ENCODE assay signal across 6 cellular contexts in genomic region chr14:24243336-24243836, GRCh38. TPM values are rescaled to one million over a fixed set of nuclear protein-coding genes. Genes with fewer than 3 reads are reported as not detected.
DNase-seq lines count a peak whose midpoint lies in the region; ATAC-seq, FAIRE-seq and TF ChIP-seq lines count a peak whose summit lies in the region.

No MANE protein-coding gene starts in this region.

- H3K4me2 ChIP-seq in HepG2 (ENCODE audit: low read depth, low read length): peak overlapping the region; percentile 87

- H3K9ac ChIP-seq in HUES6 (ENCODE audit: low read length) (peak overlapping the region; percentile 80), HepG2 (ENCODE audit: insufficient read depth, low read depth, low read length) (peak overlapping the region; percentile 77)

- H3K9me3 ChIP-seq in HUES6 (ENCODE audit: control insufficient read depth, insufficient read depth, low read depth, low read length) (no peaks in the 10 kb centered on the region), HepG2 (ENCODE audit: low read length) (no peaks in the 10 kb centered on the region)

- H4K20me1 ChIP-seq in HepG2 (ENCODE audit: insufficient read depth, low read length): 0 out of 2 replicates have a peak, but pooled peaks cover 3% of the 10 kb centered on the region

- CTCF ChIA-PET in WTC11 (lab: Charles Lee): interaction anchor here (0.6 to 5.1 kb wide), 28 partner anchors 8 to 1286 kb away, joined by 3 to 165 read pairs (median 10); partner anchors contain the start of genes ADCY4, CBLN3, CHMP4A and CIDEB
- CTCF ChIA-PET in HepG2 (lab: Yijun Ruan, JAX; ENCODE audit: low intra/inter-chr PET ratio, low total read pairs): interaction anchor here (1.3 to 5.4 kb wide), 9 partner anchors 9 to 188 kb away, joined by 3 to 217 read pairs (median 7); partner anchors contain the start of genes CIDEB, DHRS1, MDP1 and NOP9

- H2AFZ ChIP-seq in HepG2 (ENCODE audit: low read length): peak overlapping the region; percentile 58

- TF ChIP-seq CTCF in WTC11 (IDR thresholded peaks at IDR 0.05) (no peak), HepG2 (CRISPR knock-in tag; IDR thresholded peaks at IDR 0.05) (no peak)

- H3K4me1 ChIP-seq in HUES6 (ENCODE audit: control insufficient read depth, insufficient read depth, low read length) (peaks cover 10% of the 10 kb centered on the region), HepG2 (ENCODE audit: insufficient read depth, low read length) (peaks cover 47% of the 10 kb centered on the region)

- H3K4me3 ChIP-seq in HUES6 (ENCODE audit: low read depth, low read length): peak overlapping the region; percentile 92
- H3K4me3 ChIP-seq in HepG2 (replicated peaks in 1 of 3; ENCODE audit: insufficient read depth in 1 of 3, low read depth in 2 of 3, low read length in 3 of 3): peak overlapping the region; percentile 47 to 81 (median 71)

- H3K36me3 ChIP-seq in HUES6 (ENCODE audit: control insufficient read depth, insufficient read depth, low read length) (peaks cover 28% of the 10 kb centered on the region), HepG2 (replicated peaks in 1 of 2; ENCODE audit: control insufficient read depth in 1 of 2, insufficient read depth in 2 of 2, low read length in 2 of 2) (peaks cover 18 to 28% of the 10 kb centered on the region in 2 experiments)

- H3K27me3 ChIP-seq in HUES6 (ENCODE audit: control insufficient read depth, insufficient read depth, low read length) (no peaks in the 10 kb centered on the region), HepG2 (ENCODE audit: control insufficient read depth in 1 of 2, insufficient read depth in 2 of 2, low read length in 2 of 2) (no peaks in the 10 kb centered on the region; a peak in 1 of 5 replicates)

- TF ChIP-seq EP300 in HepG2 (IDR thresholded peaks at IDR 0.05; ENCODE audit: low read depth in 2 of 2, low read length in 2 of 2) (no peak), HepG2 (CRISPR knock-in tag; IDR thresholded peaks at IDR 0.05; ENCODE audit: borderline replicate concordance) (no peak)

- H3K27ac Mint-ChIP-seq in WTC11: peak overlapping the region; percentile 97

- peaks cover 23% of the 10 kb centered on the region for H3K36me3 Mint-ChIP-seq in WTC11

- no peaks in the 10 kb centered on the region for H3K9me3 Mint-ChIP-seq in WTC11

- in situ Hi-C loops in HepG2 (cut with HindIII; ENCODE audit: extremely low pct_ligation_motif_present, low pct_unique_long_range_greater_than_20kb): loop anchor here (5.0 to 10.0 kb wide), 2 partner anchors 54 to 191 kb away; partner anchors contain the start of genes DHRS1 and NOP9

- no TSS peak for BruUV-seq in HepG2 (replicated peaks; lab: Mats Ljungman, UMichigan)

- ATAC-seq in WTC11 (no peak; the same call in 1 of the 2 replicates), HepG2 (peak; percentile 12), GM21786 (IDR thresholded peaks at IDR 0.05; ENCODE audit: unreplicated experiment) (no peak), GM19324 (IDR thresholded peaks at IDR 0.05; ENCODE audit: low FRiP score, unreplicated experiment) (no peak)

- peaks cover 11% of the 10 kb centered on the region for H3K79me2 ChIP-seq in HepG2 (ENCODE audit: insufficient read depth, low read length)

- H3K27me3 Mint-ChIP-seq in WTC11 (ENCODE audit: low read depth): peaks cover 23% of the 10 kb centered on the region

- DNase-seq in WTC11 (ENCODE audit: low spot score) (no peak), HepG2 (ENCODE audit: low spot score) (peak; percentile 72), HT-29 (ENCODE audit: low spot score) (no peak)

- POLR2A ChIA-PET in WTC11 (lab: Charles Lee) (interaction anchor here (0.6 to 2.2 kb wide), 10 partner anchors 28 to 188 kb away, joined by 3 to 21 read pairs (median 8); partner anchors contain the start of genes CHMP4A, DHRS1, IPO4 and LTB4R), HepG2 (lab: Yijun Ruan, JAX) (interaction anchor here (0.7 to 18.0 kb wide), 42 partner anchors 9 to 937 kb away, joined by 3 to 850 read pairs (median 20); partner anchors contain the start of genes BCL2L2, CBLN3, CHMP4A and CIDEB)

- intact Hi-C loops in HepG2 (cut with micrococcal nuclease; ENCODE audit: unreplicated experiment): loop anchor here (1.0 to 2.0 kb wide), 5 partner anchors 28 to 187 kb away; partner anchors contain the start of genes IPO4 and RABGGTA

- H3K27ac ChIP-seq in HUES6 (ENCODE audit: low read depth, low read length): peak overlapping the region; percentile 95; the same call in 1 of the 2 replicates
- H3K27ac ChIP-seq in HepG2 (ENCODE audit: extremely low read length, insufficient read depth, low read length): peak overlapping the region; percentile 91

- no peak for TF ChIP-seq RAD21 in HepG2 (CRISPR knock-in tag; IDR thresholded peaks at IDR 0.05)

- WGBS in HepG2 (ENCODE audit: low lambda C conversion rate): 29% methylated on average over 10 of the region's 10 CpGs

- TF ChIP-seq POLR2A in HepG2 (IDR thresholded peaks at IDR 0.05; ENCODE audit: insufficient read depth in 1 of 2, low read depth in 2 of 2, low read length in 2 of 2): no peak

- peak; percentile 15 for FAIRE-seq in HepG2 (lab: Jason Lieb, UNC)

- H3K4me1 Mint-ChIP-seq in WTC11: peaks cover 13% of the 10 kb centered on the region

- H3K4me3 Mint-ChIP-seq in WTC11: peak overlapping the region; percentile 93

RNA-seq across cellular contexts. Expression of gene TINF2, which starts 1.0 kb away (rescaled TPM):
- total RNA-seq in WTC11 (2021) (32.2 to 39.8 TPM (median 35.7 TPM) in 3 replicates), HepG2 (2016; rRNA removed; fragmentation: Illumina TruSeq; extraction: Trizol) (73.5 and 73.7 TPM in 2 replicates)
- 13.7 and 18.4 TPM in 2 replicates for total RNA-seq in HepG2 (2016; cell fraction: cytosol; rRNA removed; fragmentation: Illumina TruSeq; extraction: Trizol; ENCODE audit: low read depth)
- 68.8 and 73.9 TPM in 2 replicates for total RNA-seq in HepG2 (2016; cell fraction: insoluble cytoplasmic fraction; rRNA removed; fragmentation: Illumina TruSeq; extraction: Trizol)
- 41.9 and 48.5 TPM in 2 replicates for total RNA-seq in HepG2 (2016; cell fraction: membrane; rRNA removed; fragmentation: Illumina TruSeq; extraction: Trizol)
- 48.8 and 53.9 TPM in 2 replicates for total RNA-seq in HepG2 (2016; cell fraction: nucleus; rRNA removed; fragmentation: Illumina TruSeq; extraction: Trizol)
- 52.0 and 59.8 TPM in 2 replicates for polyA plus RNA-seq in HepG2 (2011; rRNA removed)
- 32.2 and 34.7 TPM in 2 replicates for polyA plus RNA-seq in HepG2 (2011; cell fraction: cytosol; rRNA removed)
- 73.2 and 83.2 TPM in 2 replicates for polyA plus RNA-seq in HepG2 (2011; cell fraction: nucleus; rRNA removed)
- polyA plus RNA-seq in HepG2 (2012): 36.1 and 60.0 TPM in 2 replicates
- polyA plus RNA-seq in HepG2 (2016; cell fraction: cytosol; fragmentation: Illumina TruSeq; extraction: Trizol; ENCODE audit: low read depth): 10.3 and 11.1 TPM in 2 replicates
- 65.8 and 69.3 TPM in 2 replicates for polyA plus RNA-seq in HepG2 (2016; cell fraction: insoluble cytoplasmic fraction; fragmentation: Illumina TruSeq; extraction: Trizol; ENCODE audit: low read depth)
- 26.7 and 30.0 TPM in 2 replicates for polyA plus RNA-seq in HepG2 (2016; cell fraction: membrane; fragmentation: Illumina TruSeq; extraction: Trizol; ENCODE audit: low read depth)
- polyA plus RNA-seq in HepG2 (2016; cell fraction: nucleus; fragmentation: Illumina TruSeq; extraction: Trizol; ENCODE audit: insufficient read depth, low read depth): 53.3 and 55.1 TPM in 2 replicates
- polyA minus RNA-seq in HepG2 (2011; rRNA and poly(A)+ RNA removed; ENCODE audit: low replicate concordance): 36.9 and 44.7 TPM in 2 replicates
- 25.1 and 30.9 TPM in 2 replicates for polyA minus RNA-seq in HepG2 (2011; cell fraction: cytosol; rRNA and poly(A)+ RNA removed)
- polyA minus RNA-seq in HepG2 (2011; cell fraction: nucleus; rRNA and poly(A)+ RNA removed): 82.3 and 93.4 TPM in 2 replicates
- 29.1 and 35.9 TPM in 2 replicates for total RNA-seq in HT-29 (2014; rRNA removed; shearing (Covaris generic))

RNA-seq across cellular contexts. Expression of gene GMPR2, which starts 10.7 kb away (rescaled TPM):
- 74.2 to 82.3 TPM (median 78.4 TPM) in 3 replicates for total RNA-seq in WTC11 (2021)
- total RNA-seq in HepG2 (2016; rRNA removed; fragmentation: Illumina TruSeq; extraction: Trizol): 273 and 345 TPM in 2 replicates
- 151 and 152 TPM in 2 replicates for total RNA-seq in HepG2 (2016; cell fraction: cytosol; rRNA removed; fragmentation: Illumina TruSeq; extraction: Trizol; ENCODE audit: low read depth)
- 269 and 346 TPM in 2 replicates for total RNA-seq in HepG2 (2016; cell fraction: insoluble cytoplasmic fraction; rRNA removed; fragmentation: Illumina TruSeq; extraction: Trizol)
- 294 and 315 TPM in 2 replicates for total RNA-seq in HepG2 (2016; cell fraction: membrane; rRNA removed; fragmentation: Illumina TruSeq; extraction: Trizol)
- 141 and 150 TPM in 2 replicates for total RNA-seq in HepG2 (2016; cell fraction: nucleus; rRNA removed; fragmentation: Illumina TruSeq; extraction: Trizol)
- polyA plus RNA-seq in HepG2 (2011; rRNA removed): 185 and 210 TPM in 2 replicates
- polyA plus RNA-seq in HepG2 (2011; cell fraction: cytosol; rRNA removed): 161 and 177 TPM in 2 replicates
- 147 and 170 TPM in 2 replicates for polyA plus RNA-seq in HepG2 (2011; cell fraction: nucleus; rRNA removed)
- polyA plus RNA-seq in HepG2 (2012): 162 and 212 TPM in 2 replicates
- 118 and 119 TPM in 2 replicates for polyA plus RNA-seq in HepG2 (2016; cell fraction: cytosol; fragmentation: Illumina TruSeq; extraction: Trizol; ENCODE audit: low read depth)
- 260 and 276 TPM in 2 replicates for polyA plus RNA-seq in HepG2 (2016; cell fraction: insoluble cytoplasmic fraction; fragmentation: Illumina TruSeq; extraction: Trizol; ENCODE audit: low read depth)
- 194 and 205 TPM in 2 replicates for polyA plus RNA-seq in HepG2 (2016; cell fraction: membrane; fragmentation: Illumina TruSeq; extraction: Trizol; ENCODE audit: low read depth)
- polyA plus RNA-seq in HepG2 (2016; cell fraction: nucleus; fragmentation: Illumina TruSeq; extraction: Trizol; ENCODE audit: insufficient read depth, low read depth): 151 and 154 TPM in 2 replicates
- polyA minus RNA-seq in HepG2 (2011; rRNA and poly(A)+ RNA removed; ENCODE audit: low replicate concordance): 58.4 and 179 TPM in 2 replicates
- 65.5 and 85.5 TPM in 2 replicates for polyA minus RNA-seq in HepG2 (2011; cell fraction: cytosol; rRNA and poly(A)+ RNA removed)
- 138 and 175 TPM in 2 replicates for polyA minus RNA-seq in HepG2 (2011; cell fraction: nucleus; rRNA and poly(A)+ RNA removed)
- total RNA-seq in HT-29 (2014; rRNA removed; shearing (Covaris generic)): 37.3 and 40.6 TPM in 2 replicates

RNA-seq across cellular contexts. Expression of gene NEDD8, which starts 11.2 kb away (rescaled TPM):
- total RNA-seq in WTC11 (2021) (218 to 233 TPM (median 221 TPM) in 3 replicates), HepG2 (2016; rRNA removed; fragmentation: Illumina TruSeq; extraction: Trizol) (713 and 818 TPM in 2 replicates)
- 394 and 546 TPM in 2 replicates for total RNA-seq in HepG2 (2016; cell fraction: cytosol; rRNA removed; fragmentation: Illumina TruSeq; extraction: Trizol; ENCODE audit: low read depth)
- total RNA-seq in HepG2 (2016; cell fraction: insoluble cytoplasmic fraction; rRNA removed; fragmentation: Illumina TruSeq; extraction: Trizol): 727 and 841 TPM in 2 replicates
- 518 and 609 TPM in 2 replicates for total RNA-seq in HepG2 (2016; cell fraction: membrane; rRNA removed; fragmentation: Illumina TruSeq; extraction: Trizol)
- 243 and 273 TPM in 2 replicates for total RNA-seq in HepG2 (2016; cell fraction: nucleus; rRNA removed; fragmentation: Illumina TruSeq; extraction: Trizol)
- 473 and 535 TPM in 2 replicates for polyA plus RNA-seq in HepG2 (2011; rRNA removed)
- 355 and 455 TPM in 2 replicates for polyA plus RNA-seq in HepG2 (2011; cell fraction: cytosol; rRNA removed)
- polyA plus RNA-seq in HepG2 (2011; cell fraction: nucleus; rRNA removed): 126 and 158 TPM in 2 replicates
- polyA plus RNA-seq in HepG2 (2012): 433 and 508 TPM in 2 replicates
- polyA plus RNA-seq in HepG2 (2016; cell fraction: cytosol; fragmentation: Illumina TruSeq; extraction: Trizol; ENCODE audit: low read depth): 449 and 646 TPM in 2 replicates
- 889 and 948 TPM in 2 replicates for polyA plus RNA-seq in HepG2 (2016; cell fraction: insoluble cytoplasmic fraction; fragmentation: Illumina TruSeq; extraction: Trizol; ENCODE audit: low read depth)
- 521 and 635 TPM in 2 replicates for polyA plus RNA-seq in HepG2 (2016; cell fraction: membrane; fragmentation: Illumina TruSeq; extraction: Trizol; ENCODE audit: low read depth)
- polyA plus RNA-seq in HepG2 (2016; cell fraction: nucleus; fragmentation: Illumina TruSeq; extraction: Trizol; ENCODE audit: insufficient read depth, low read depth): 510 and 513 TPM in 2 replicates
- 166 and 230 TPM in 2 replicates for polyA minus RNA-seq in HepG2 (2011; rRNA and poly(A)+ RNA removed; ENCODE audit: low replicate concordance)
- polyA minus RNA-seq in HepG2 (2011; cell fraction: cytosol; rRNA and poly(A)+ RNA removed): 89.3 and 98.3 TPM in 2 replicates
- 88.1 and 108 TPM in 2 replicates for polyA minus RNA-seq in HepG2 (2011; cell fraction: nucleus; rRNA and poly(A)+ RNA removed)
- 104 and 143 TPM in 2 replicates for total RNA-seq in HT-29 (2014; rRNA removed; shearing (Covaris generic))

RNA-seq across cellular contexts. Expression of gene TGM1, which starts 19.6 kb away (rescaled TPM):
- total RNA-seq in WTC11 (2021) (2.5 to 5.2 TPM (median 4.4 TPM) in 3 replicates), HepG2 (2016; rRNA removed; fragmentation: Illumina TruSeq; extraction: Trizol) (1.9 and 3.2 TPM in 2 replicates)
- 2.0 and 2.8 TPM in 2 replicates for total RNA-seq in HepG2 (2016; cell fraction: cytosol; rRNA removed; fragmentation: Illumina TruSeq; extraction: Trizol; ENCODE audit: low read depth)
- 0.86 and 4.5 TPM in 2 replicates for total RNA-seq in HepG2 (2016; cell fraction: insoluble cytoplasmic fraction; rRNA removed; fragmentation: Illumina TruSeq; extraction: Trizol)
- 2.8 and 3.2 TPM in 2 replicates for total RNA-seq in HepG2 (2016; cell fraction: membrane; rRNA removed; fragmentation: Illumina TruSeq; extraction: Trizol)
- 5.9 and 9.4 TPM in 2 replicates for total RNA-seq in HepG2 (2016; cell fraction: nucleus; rRNA removed; fragmentation: Illumina TruSeq; extraction: Trizol)
- polyA plus RNA-seq in HepG2 (2011; rRNA removed): 9.5 and 10.6 TPM in 2 replicates
- polyA plus RNA-seq in HepG2 (2011; cell fraction: cytosol; rRNA removed): 2.8 and 4.4 TPM in 2 replicates
- polyA plus RNA-seq in HepG2 (2011; cell fraction: nucleus; rRNA removed): 70.4 and 118 TPM in 2 replicates
- 5.0 and 6.8 TPM in 2 replicates for polyA plus RNA-seq in HepG2 (2012)
- 1.5 and 2.0 TPM in 2 replicates for polyA plus RNA-seq in HepG2 (2016; cell fraction: cytosol; fragmentation: Illumina TruSeq; extraction: Trizol; ENCODE audit: low read depth)
- 1.4 and 1.7 TPM in 2 replicates for polyA plus RNA-seq in HepG2 (2016; cell fraction: insoluble cytoplasmic fraction; fragmentation: Illumina TruSeq; extraction: Trizol; ENCODE audit: low read depth)
- polyA plus RNA-seq in HepG2 (2016; cell fraction: membrane; fragmentation: Illumina TruSeq; extraction: Trizol; ENCODE audit: low read depth): 1.9 and 2.6 TPM in 2 replicates
- polyA plus RNA-seq in HepG2 (2016; cell fraction: nucleus; fragmentation: Illumina TruSeq; extraction: Trizol; ENCODE audit: insufficient read depth, low read depth): 19.1 and 23.5 TPM in 2 replicates
- 10.5 and 15.8 TPM in 2 replicates for polyA minus RNA-seq in HepG2 (2011; rRNA and poly(A)+ RNA removed; ENCODE audit: low replicate concordance)
- polyA minus RNA-seq in HepG2 (2011; cell fraction: cytosol; rRNA and poly(A)+ RNA removed): 1.6 TPM in 1 of 2 replicates, not detected in the other
- 19.0 and 26.3 TPM in 2 replicates for polyA minus RNA-seq in HepG2 (2011; cell fraction: nucleus; rRNA and poly(A)+ RNA removed)
- 2.2 and 2.8 TPM in 2 replicates for total RNA-seq in HT-29 (2014; rRNA removed; shearing (Covaris generic))

RNA-seq across cellular contexts. Expression of gene MDP1, which starts 27.5 kb away (rescaled TPM):
- total RNA-seq in WTC11 (2021) (12.6 to 18.4 TPM (median 16.9 TPM) in 3 replicates), HepG2 (2016; rRNA removed; fragmentation: Illumina TruSeq; extraction: Trizol) (48.7 and 66.0 TPM in 2 replicates)
- 27.9 and 34.0 TPM in 2 replicates for total RNA-seq in HepG2 (2016; cell fraction: cytosol; rRNA removed; fragmentation: Illumina TruSeq; extraction: Trizol; ENCODE audit: low read depth)
- 53.9 and 66.6 TPM in 2 replicates for total RNA-seq in HepG2 (2016; cell fraction: insoluble cytoplasmic fraction; rRNA removed; fragmentation: Illumina TruSeq; extraction: Trizol)
- total RNA-seq in HepG2 (2016; cell fraction: membrane; rRNA removed; fragmentation: Illumina TruSeq; extraction: Trizol): 41.5 and 42.5 TPM in 2 replicates
- total RNA-seq in HepG2 (2016; cell fraction: nucleus; rRNA removed; fragmentation: Illumina TruSeq; extraction: Trizol): 27.7 and 28.0 TPM in 2 replicates
- polyA plus RNA-seq in HepG2 (2011; rRNA removed): 38.2 and 44.1 TPM in 2 replicates
- 35.9 and 43.6 TPM in 2 replicates for polyA plus RNA-seq in HepG2 (2011; cell fraction: cytosol; rRNA removed)
- polyA plus RNA-seq in HepG2 (2011; cell fraction: nucleus; rRNA removed): 45.5 and 46.7 TPM in 2 replicates
- 24.5 and 30.3 TPM in 2 replicates for polyA plus RNA-seq in HepG2 (2012)
- polyA plus RNA-seq in HepG2 (2016; cell fraction: cytosol; fragmentation: Illumina TruSeq; extraction: Trizol; ENCODE audit: low read depth): 24.6 and 32.2 TPM in 2 replicates
- polyA plus RNA-seq in HepG2 (2016; cell fraction: insoluble cytoplasmic fraction; fragmentation: Illumina TruSeq; extraction: Trizol; ENCODE audit: low read depth): 50.1 and 54.2 TPM in 2 replicates
- 30.8 and 33.7 TPM in 2 replicates for polyA plus RNA-seq in HepG2 (2016; cell fraction: membrane; fragmentation: Illumina TruSeq; extraction: Trizol; ENCODE audit: low read depth)
- 41.8 and 50.7 TPM in 2 replicates for polyA plus RNA-seq in HepG2 (2016; cell fraction: nucleus; fragmentation: Illumina TruSeq; extraction: Trizol; ENCODE audit: insufficient read depth, low read depth)
- polyA minus RNA-seq in HepG2 (2011; rRNA and poly(A)+ RNA removed; ENCODE audit: low replicate concordance): 10.6 and 24.5 TPM in 2 replicates
- polyA minus RNA-seq in HepG2 (2011; cell fraction: cytosol; rRNA and poly(A)+ RNA removed): 4.9 and 8.5 TPM in 2 replicates
- polyA minus RNA-seq in HepG2 (2011; cell fraction: nucleus; rRNA and poly(A)+ RNA removed): 19.6 and 23.2 TPM in 2 replicates
- 9.8 and 16.3 TPM in 2 replicates for total RNA-seq in HT-29 (2014; rRNA removed; shearing (Covaris generic))
